In genomic region chr3:109098245-109098644, GRCh38 we compare ENCODE assay signal across 9 cellular contexts. TPM values are rescaled to one million over a fixed set of nuclear protein-coding genes. Genes with fewer than 3 reads are reported as not detected.
A peak's percentile ranks its signal among the peaks of the same experiment; 100 is the strongest.
DNase-seq lines count a peak whose midpoint lies in the region; ATAC-seq and TF ChIP-seq lines count a peak whose summit lies in the region.
"Had no signal": no experiment of that assay in that cellular context is flagged by ENCODE, and none has a peak within 500 bp of the region (broad histone marks: within the 10 kb centered on the region; RNA-seq: fewer than 3 reads in every experiment).

No MANE protein-coding gene starts in this region.

- no peak overlapping the region for H3K9ac ChIP-seq in IMR-90 (ENCODE audit: low read depth, low read length)
- H3K9ac ChIP-seq: BLaER1 had no signal

- no peak overlapping the region for H2BK15ac ChIP-seq in IMR-90 (ENCODE audit: low read depth, low read length)

- no peaks in the 10 kb centered on the region for H4K20me1 ChIP-seq in IMR-90 (ENCODE audit: insufficient read depth, low read length)
- H4K20me1 ChIP-seq: BLaER1 had no signal

- H3K18ac ChIP-seq in IMR-90 (ENCODE audit: low read depth, low read length): no peak overlapping the region

- no peak overlapping the region for H3K4me3 ChIP-seq in IMR-90 (ENCODE audit: insufficient read depth, low read depth, low read length)
- H3K4me3 ChIP-seq: BLaER1 had no signal

- H3K27ac ChIP-seq in IMR-90 (ENCODE audit: insufficient read depth, low read length): no peak overlapping the region
- no peak overlapping the region for H3K27ac ChIP-seq in substantia nigra (ENCODE audit: low read depth, low read length, poor library complexity, severe bottlenecking)
- H3K27ac ChIP-seq: BLaER1 had no signal

- H3K4ac ChIP-seq in IMR-90 (ENCODE audit: low read depth, low read length): no peak overlapping the region

- H3K9me1 ChIP-seq in IMR-90 (ENCODE audit: insufficient read depth, low read length): no peaks in the 10 kb centered on the region

- no peak overlapping the region for H4K8ac ChIP-seq in IMR-90 (ENCODE audit: low read depth in 2 of 2, low read length in 2 of 2)

- no peak overlapping the region for H2BK5ac ChIP-seq in IMR-90 (ENCODE audit: low read depth, low read length, poor library complexity, severe bottlenecking)

- no peak overlapping the region for H3K4me3 Mint-ChIP-seq in activated T-helper 17 cell treated with anti-CD3 and anti-CD28 coated beads, Interleukin-2, amount 50 U/mL, for 72 hours

- H3K14ac ChIP-seq in IMR-90 (replicated peaks; ENCODE audit: low read depth, low read length): no peak overlapping the region

- in situ Hi-C loops in IMR-90 (cut with MboI; ENCODE audit: low sequenced_read_pairs): no loop called here

- H2AFZ ChIP-seq in IMR-90 (replicated peaks; ENCODE audit: low read length, poor library complexity): no peak overlapping the region

- no peaks in the 10 kb centered on the region for H3K4me1 ChIP-seq in IMR-90 (ENCODE audit: control insufficient read depth, insufficient read depth, low read length)

- WGBS in IMR-90 (ENCODE audit: extremely low coverage in 2 of 2, insufficient read length in 1 of 2), 2 experiments: 36% methylated on average over 3 of the region's 4 CpGs; no CpG with 5 or more reads in 1 of the 2 experiments

- dilution Hi-C loops in IMR-90 (cut with HindIII; ENCODE audit: low sequenced_read_pairs, unreplicated experiment): no loop called here

- no peaks in the 10 kb centered on the region for H3K4me1 Mint-ChIP-seq in activated T-helper 17 cell treated with anti-CD3 and anti-CD28 coated beads, Interleukin-2, amount 50 U/mL, for 72 hours

- CTCF ChIA-PET in IMR-90 (lab: Yijun Ruan, JAX): no interaction called here

- no peaks in the 10 kb centered on the region for H3K27me3 ChIP-seq in IMR-90 (ENCODE audit: control insufficient read depth, insufficient read depth, low read length)
- H3K27me3 ChIP-seq: BLaER1 had no signal

- H4K91ac ChIP-seq in IMR-90 (ENCODE audit: insufficient read depth, low read depth, low read length): no peak overlapping the region

- H2BK20ac ChIP-seq in IMR-90 (ENCODE audit: low read depth, low read length): no peak overlapping the region

- 0 out of 2 replicates have a peak, but pooled peaks cover 2% of the 10 kb centered on the region for H3K9me3 ChIP-seq in IMR-90 (ENCODE audit: control insufficient read depth, insufficient read depth, low read length)
- H3K9me3 ChIP-seq: BLaER1 had no signal

- H3K27me3 Mint-ChIP-seq in activated T-helper 17 cell treated with anti-CD3 and anti-CD28 coated beads, Interleukin-2, amount 50 U/mL, for 72 hours: no peaks in the 10 kb centered on the region

- no peak overlapping the region for H4K5ac ChIP-seq in IMR-90 (ENCODE audit: low read depth, low read length)

- H3K9me3 Mint-ChIP-seq in activated T-helper 17 cell treated with anti-CD3 and anti-CD28 coated beads, Interleukin-2, amount 50 U/mL, for 72 hours: no peaks in the 10 kb centered on the region

- no peak overlapping the region for H3K23ac ChIP-seq in IMR-90 (ENCODE audit: low read depth, low read length)

- 0 out of 2 replicates have a peak, but pooled peaks have one; percentile 0 for TF ChIP-seq CTCF in IMR-90 (conservative IDR thresholded peaks at IDR 0.05; ENCODE audit: low read depth, low read length)

- DNase-seq in NOMO-1 treated with DMSO at 0.1 percent for 48 hours (lab: John Stamatoyannopoulos, UW; ENCODE audit: unreplicated experiment) (peak; percentile 6), NOMO-1 treated with dmso at 0.1 percent for 144 hours (lab: John Stamatoyannopoulos, UW; ENCODE audit: unreplicated experiment) (no peak), IMR-90 (no peak), renal cortical epithelial cell (ENCODE audit: low read depth) (peak; percentile 32), RKO (ENCODE audit: low spot score) (no peak), substantia nigra (lab: John Stamatoyannopoulos, UW) (no peak), occipital lobe (lab: John Stamatoyannopoulos, UW) (no peak)

- no peaks in the 10 kb centered on the region for H3K36me3 ChIP-seq in IMR-90 (ENCODE audit: control insufficient read depth, insufficient read depth, low read length)
- H3K36me3 ChIP-seq: BLaER1 had no signal

- no peak for TF ChIP-seq POLR2A in IMR-90 (IDR thresholded peaks at IDR 0.05; ENCODE audit: low read depth, low read length)

- ATAC-seq in IMR-90 (ENCODE audit: low read depth): no peak
- peak; percentile 19 for ATAC-seq in activated T-helper 17 cell treated with anti-CD3 and anti-CD28 coated beads, Interleukin-2, amount 50 U/mL, for 72 hours (replicated peaks)

- H3K56ac ChIP-seq in IMR-90 (ENCODE audit: extremely low read depth, insufficient read depth, low read length): no peak overlapping the region

- H2AK5ac ChIP-seq in IMR-90 (ENCODE audit: low read depth, low read length): no peak overlapping the region

- H3K36me3 Mint-ChIP-seq in activated T-helper 17 cell treated with anti-CD3 and anti-CD28 coated beads, Interleukin-2, amount 50 U/mL, for 72 hours (ENCODE audit: low read depth): no peaks in the 10 kb centered on the region

- H2AK9ac ChIP-seq in IMR-90 (replicated peaks; ENCODE audit: low read depth, low read length, poor library complexity): no peak overlapping the region

- POLR2A ChIA-PET in IMR-90 (lab: Charles Lee; ENCODE audit: unreplicated experiment): no interaction called here

- BruUV-seq in IMR-90 (replicated peaks; lab: Mats Ljungman, UMichigan): no TSS peak

- H3K27ac Mint-ChIP-seq in activated T-helper 17 cell treated with anti-CD3 and anti-CD28 coated beads, Interleukin-2, amount 50 U/mL, for 72 hours: no peak overlapping the region

- intact Hi-C loops in IMR-90 (cut with micrococcal nuclease): no loop called here

- no peak overlapping the region for H3K4me2 ChIP-seq in IMR-90 (ENCODE audit: low read depth, low read length)
- H3K4me2 ChIP-seq: BLaER1 had no signal

- no peak for TF ChIP-seq RAD21 in IMR-90 (IDR thresholded peaks at IDR 0.05; ENCODE audit: low read length)

- H3K79me1 ChIP-seq in IMR-90 (ENCODE audit: low read depth in 1 of 2, low read length in 2 of 2): no peaks in the 10 kb centered on the region

- no peak overlapping the region for H2BK120ac ChIP-seq in IMR-90 (ENCODE audit: low read depth, low read length)

TF ChIP-seq in IMR-90, 13 proteins besides CTCF, POLR2A, EP300 and RAD21:
- TF ChIP-seq MAFK (IDR thresholded peaks at IDR 0.05; ENCODE audit: low read depth, low read length): no peak
TF ChIP-seq in IMR-90: peak in this region for 0.

RNA-seq across cellular contexts. Expression of gene MORC1, which starts 19.7 kb away (rescaled TPM):
- total RNA-seq in IMR-90 (2012; rRNA removed) (not detected in 2 replicates), renal cortical epithelial cell (under 0.01 and 0.05 TPM in 2 replicates), occipital lobe (0.31 TPM)
- polyA plus RNA-seq in IMR-90 (2012; rRNA removed): not detected in 2 replicates
- polyA plus RNA-seq in IMR-90 (2012; cell fraction: cytosol; rRNA removed): not detected in 2 replicates
- polyA plus RNA-seq in IMR-90 (2012; cell fraction: nucleus; rRNA removed; ENCODE audit: low replicate concordance): not detected in 2 replicates
- under 1 TPM in 1 of 2 donors, not detected in 1; 0.11 TPM for total RNA-seq in activated T-helper 17 cell treated with anti-CD3 and anti-CD28 coated beads, Interleukin-2, amount 50 U/mL, for 72 hours

RNA-seq across cellular contexts. Expression of gene C3orf85, which starts 38.3 kb away (rescaled TPM):
- not detected in 2 replicates for total RNA-seq in IMR-90 (2012; rRNA removed)
- not detected in 2 replicates for polyA plus RNA-seq in IMR-90 (2012; rRNA removed)
- polyA plus RNA-seq in IMR-90 (2012; cell fraction: cytosol; rRNA removed): not detected in 2 replicates
- polyA plus RNA-seq in IMR-90 (2012; cell fraction: nucleus; rRNA removed; ENCODE audit: low replicate concordance): not detected in 2 replicates
- not detected for total RNA-seq in activated T-helper 17 cell treated with anti-CD3 and anti-CD28 coated beads, Interleukin-2, amount 50 U/mL, for 72 hours
- total RNA-seq in renal cortical epithelial cell: not detected in 2 replicates
- not detected for total RNA-seq in occipital lobe

Comparison
In these comparisons a context has a peak if more than half of its experiments do, and no peak if none do; other contexts are left out.
1. DNase-seq: peak in NOMO-1 treated with DMSO at 0.1 percent for 48 hours (single experiment) and renal cortical epithelial cell (single experiment); none in NOMO-1 treated with dmso at 0.1 percent for 144 hours (single experiment), IMR-90 (single experiment), RKO (single experiment), substantia nigra (0 of 49) and occipital lobe (single experiment).